In the genomic region with DNA sequence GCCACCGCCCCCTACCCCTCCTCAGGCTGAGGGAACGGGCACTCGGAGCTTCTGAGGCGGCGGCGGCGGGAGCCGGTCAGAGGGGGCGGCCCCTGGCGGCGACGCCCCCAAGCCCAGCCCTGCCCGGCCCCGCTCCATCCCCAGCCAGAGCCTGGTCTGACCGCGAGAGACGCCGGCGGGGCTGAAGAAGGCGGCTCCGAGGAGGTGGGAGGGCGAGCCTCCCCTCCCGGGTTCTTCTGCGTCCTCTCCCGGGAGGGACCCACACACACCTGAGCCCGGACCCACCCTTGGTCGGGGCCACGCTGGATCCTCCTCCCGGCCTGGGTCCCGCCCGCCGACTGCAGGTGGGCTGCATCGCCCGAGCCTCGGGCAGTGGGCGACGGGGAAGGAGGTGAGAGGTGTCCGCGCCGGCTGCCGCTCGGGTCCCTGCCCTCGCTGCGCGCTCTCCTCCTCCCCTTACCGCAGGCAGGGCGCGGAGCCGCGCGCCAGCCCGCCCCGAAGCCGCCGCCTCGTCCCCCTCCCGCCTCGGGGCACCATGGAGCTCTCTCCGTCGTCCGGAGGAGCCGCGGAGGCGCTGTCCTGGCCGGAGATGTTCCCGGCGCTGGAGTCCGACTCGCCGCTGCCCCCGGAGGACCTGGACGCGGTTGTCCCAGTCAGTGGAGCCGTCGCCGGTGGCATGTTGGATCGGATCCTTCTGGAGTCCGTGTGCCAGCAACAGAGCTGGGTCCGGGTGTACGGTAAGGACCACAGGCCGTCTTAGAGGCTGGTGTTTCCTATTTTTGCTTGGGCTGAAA, we compare ENCODE assay signal across 8 cellular contexts. TPM values are rescaled to one million over a fixed set of nuclear protein-coding genes. Genes with fewer than 3 reads are reported as not detected.
DNase-seq lines count a peak whose midpoint lies in the region; ATAC-seq, FAIRE-seq and TF ChIP-seq lines count a peak whose summit lies in the region.

A gene (plus strand): TSS at position 147 of the 794 bp plus-strand sequence. CDS start 389 bp downstream, at position 536.

- H3K56ac ChIP-seq in IMR-90 (ENCODE audit: extremely low read depth, insufficient read depth, low read length) = peak within 1 kb of the TSS; percentile 88

- H2AK9ac ChIP-seq in IMR-90 (replicated peaks; ENCODE audit: low read depth, low read length, poor library complexity) = peak within 1 kb of the TSS; percentile 95

- peak within 1 kb of the TSS; percentile 22 to 83; a peak in 3 of 4 replicates for H4K8ac ChIP-seq in IMR-90 (ENCODE audit: low read depth in 2 of 2, low read length in 2 of 2)

- peak within 1 kb of the TSS; percentile 74 for H3K4ac ChIP-seq in IMR-90 (ENCODE audit: low read depth, low read length)

- H3K27me3 ChIP-seq in IMR-90 (ENCODE audit: control insufficient read depth, insufficient read depth, low read length) (no peaks in the 10 kb centered on the region), endothelial cell of umbilical vein (ENCODE audit: control insufficient read depth in 2 of 2, insufficient read depth in 2 of 2, low read length in 2 of 2) (no peaks in the 10 kb centered on the region)

- peak within 1 kb of the TSS; percentile 97 for H3K4me2 ChIP-seq in IMR-90 (ENCODE audit: low read depth, low read length)
- H3K4me2 ChIP-seq in endothelial cell of umbilical vein (ENCODE audit: insufficient read depth, low read length) = peak within 1 kb of the TSS; percentile 99

- CTCF ChIA-PET in activated CD4-positive, alpha-beta T cell treated with anti-CD3 and anti-CD28 coated beads for 36 hours (lab: Charles Lee) = interaction anchor here (0.6 kb wide), 1 partner anchor 39 kb away, joined by 3 read pairs; no protein-coding TSS in a partner anchor
- CTCF ChIA-PET in IMR-90 (lab: Yijun Ruan, JAX) (interaction anchor here (0.6 to 2.6 kb wide), 4 partner anchors 8 to 85 kb away, joined by 3 to 10 read pairs (median 7); no protein-coding TSS in a partner anchor), endothelial cell of umbilical vein (lab: Charles Lee) (interaction anchor here (0.8 to 4.2 kb wide), 17 partner anchors 8 to 206 kb away, joined by 3 to 58 read pairs (median 6); no protein-coding TSS in a partner anchor)

- peak within 1 kb of the TSS; percentile 82 for H3K14ac ChIP-seq in IMR-90 (replicated peaks; ENCODE audit: low read depth, low read length)

- no peaks in the 10 kb centered on the region for H3K36me3 ChIP-seq in IMR-90 (ENCODE audit: control insufficient read depth, insufficient read depth, low read length)
- no peaks in the 10 kb centered on the region for H3K36me3 ChIP-seq in endothelial cell of umbilical vein (ENCODE audit: control insufficient read depth in 2 of 2, extremely low read depth in 1 of 2, insufficient read depth in 2 of 2, low read length in 2 of 2)

- peak within 1 kb of the TSS; percentile 70 for H3K27ac ChIP-seq in IMR-90 (ENCODE audit: insufficient read depth, low read length)
- H3K27ac ChIP-seq in endothelial cell of umbilical vein (ENCODE audit: insufficient read depth, low read depth, low read length) = peak within 1 kb of the TSS; percentile 68

- peak within 1 kb of the TSS; percentile 50; the same call in 1 of the 2 replicates for H2AK5ac ChIP-seq in IMR-90 (ENCODE audit: low read depth, low read length)

- H4K91ac ChIP-seq in IMR-90 (ENCODE audit: insufficient read depth, low read depth, low read length) = peak within 1 kb of the TSS; percentile 53

- peak within 1 kb of the TSS; percentile 73 for H2BK120ac ChIP-seq in IMR-90 (ENCODE audit: low read depth, low read length)

- intact Hi-C loops in activated CD4-positive, alpha-beta T cell treated with anti-CD3 and anti-CD28 coated beads for 36 hours (cut with DNase I, micrococcal nuclease) = no loop called here
- intact Hi-C loops in IMR-90 (cut with micrococcal nuclease) = loop anchor here (1.0 to 5.0 kb wide), 5 partner anchors 37 to 189 kb away; no protein-coding TSS in a partner anchor
- intact Hi-C loops in endothelial cell of umbilical vein (cut with micrococcal nuclease) = loop anchor here (1.0 to 5.0 kb wide), 8 partner anchors 33 to 188 kb away; no protein-coding TSS in a partner anchor

- TF ChIP-seq RAD21 in IMR-90 (IDR thresholded peaks at IDR 0.05; ENCODE audit: low read length) = peak; percentile 33; the same call in 1 of the 2 replicates

- H3K9me3 ChIP-seq in IMR-90 (ENCODE audit: control insufficient read depth, insufficient read depth, low read length) (no peaks in the 10 kb centered on the region), T-helper 17 cell (ENCODE audit: control insufficient read depth, low read length, poor library complexity, severe bottlenecking) (no peaks in the 10 kb centered on the region), endothelial cell of umbilical vein (replicated peaks; ENCODE audit: control insufficient read depth, insufficient read depth, low read length) (no peaks in the 10 kb centered on the region)

- H2BK15ac ChIP-seq in IMR-90 (ENCODE audit: low read depth, low read length) = peak within 1 kb of the TSS; percentile 0; the same call in 1 of the 3 replicates

- H3K9ac ChIP-seq in IMR-90 (ENCODE audit: low read depth, low read length) (peak within 1 kb of the TSS; percentile 72), endothelial cell of umbilical vein (replicated peaks; ENCODE audit: extremely low read depth, insufficient read depth, low read length) (peak within 1 kb of the TSS; percentile 71)

- H3K4me3 ChIP-seq in IMR-90 (ENCODE audit: insufficient read depth, low read depth, low read length) (peak within 1 kb of the TSS; percentile 77), endothelial cell of umbilical vein (replicated peaks in 1 of 3; ENCODE audit: insufficient read depth in 1 of 3, low read depth in 1 of 3, low read length in 3 of 3) (peak within 1 kb of the TSS; percentile 48 to 93 (median 88))

- H3K36me3 Mint-ChIP-seq in activated CD4-positive, alpha-beta T cell treated with anti-CD3 and anti-CD28 coated beads for 36 hours (ENCODE audit: low read depth) = peaks cover 4% of the 10 kb centered on the region
- H3K36me3 Mint-ChIP-seq in T-helper 17 cell (ENCODE audit: low read depth) = peaks cover 2% of the 10 kb centered on the region
- H3K36me3 Mint-ChIP-seq in memory B cell = no peaks in the 10 kb centered on the region

- H4K20me1 ChIP-seq in IMR-90 (ENCODE audit: insufficient read depth, low read length) (no peaks in the 10 kb centered on the region; the same call in 1 of the 2 replicates), endothelial cell of umbilical vein (replicated peaks; ENCODE audit: control insufficient read depth, extremely low read depth, insufficient read depth, low read length) (peaks cover 2% of the 10 kb centered on the region)

- H3K27ac Mint-ChIP-seq in activated CD4-positive, alpha-beta T cell treated with anti-CD3 and anti-CD28 coated beads for 36 hours = no peak within 1 kb of the TSS
- H3K27ac Mint-ChIP-seq in T-helper 17 cell = no peak within 1 kb of the TSS
- H3K27ac Mint-ChIP-seq in memory B cell = no peak within 1 kb of the TSS

- 0 out of 2 replicates have a peak within 1 kb of the TSS, but pooled peaks have one; percentile 9 for H2BK20ac ChIP-seq in IMR-90 (ENCODE audit: low read depth, low read length)

- dilution Hi-C loops in IMR-90 (cut with HindIII; ENCODE audit: low sequenced_read_pairs, unreplicated experiment) (no loop called here), endothelial cell of umbilical vein (cut with MboI; ENCODE audit: extremely low pct_ligation_motif_present, low sequenced_read_pairs) (no loop called here)

- peak; percentile 14; the same call in 1 of the 2 replicates for TF ChIP-seq POLR2A in IMR-90 (IDR thresholded peaks at IDR 0.05; ENCODE audit: low read depth, low read length)
- TF ChIP-seq POLR2A in endothelial cell of umbilical vein (IDR thresholded peaks at IDR 0.05; ENCODE audit: low read depth, low read length) = no peak

- H3K9me1 ChIP-seq in IMR-90 (ENCODE audit: insufficient read depth, low read length) (no peaks in the 10 kb centered on the region; the same call in 1 of the 2 replicates), endothelial cell of umbilical vein (replicated peaks; ENCODE audit: control insufficient read depth, extremely low read depth, insufficient read depth, low read length) (no peaks in the 10 kb centered on the region)

- peaks cover 60% of the 10 kb centered on the region for H3K27me3 Mint-ChIP-seq in activated CD4-positive, alpha-beta T cell treated with anti-CD3 and anti-CD28 coated beads for 36 hours
- H3K27me3 Mint-ChIP-seq in T-helper 17 cell = peaks cover 48% of the 10 kb centered on the region
- peaks cover 21% of the 10 kb centered on the region for H3K27me3 Mint-ChIP-seq in memory B cell

- H3K4me3 Mint-ChIP-seq in activated CD4-positive, alpha-beta T cell treated with anti-CD3 and anti-CD28 coated beads for 36 hours = peak within 1 kb of the TSS; percentile 60
- H3K4me3 Mint-ChIP-seq in T-helper 17 cell = peak within 1 kb of the TSS; percentile 75
- H3K4me3 Mint-ChIP-seq in memory B cell = peak within 1 kb of the TSS; percentile 86

- FAIRE-seq in endothelial cell of umbilical vein (lab: Jason Lieb, UNC) = peak; percentile 67

- H2BK5ac ChIP-seq in IMR-90 (ENCODE audit: low read depth, low read length, poor library complexity, severe bottlenecking) = peak within 1 kb of the TSS; percentile 89

- H2AFZ ChIP-seq in IMR-90 (replicated peaks; ENCODE audit: low read length, poor library complexity) (peak within 1 kb of the TSS; percentile 96), endothelial cell of umbilical vein (ENCODE audit: low read depth, low read length) (peak within 1 kb of the TSS; percentile 77)

- peak; percentile 57 for ATAC-seq in activated CD4-positive, alpha-beta T cell treated with anti-CD3 and anti-CD28 coated beads for 36 hours
- ATAC-seq in GM21737 (IDR thresholded peaks at IDR 0.05; ENCODE audit: unreplicated experiment) (peak; percentile 45), IMR-90 (ENCODE audit: low read depth) (peak; percentile 76), T-helper 17 cell (peak; percentile 35), memory B cell (ENCODE audit: low read depth) (peak; percentile 53)

- BruUV-seq in IMR-90 (replicated peaks; lab: Mats Ljungman, UMichigan) (no TSS peak), endothelial cell of umbilical vein (replicated peaks; lab: Mats Ljungman, UMichigan) (no TSS peak)

- peaks cover 4% of the 10 kb centered on the region for H3K9me3 Mint-ChIP-seq in activated CD4-positive, alpha-beta T cell treated with anti-CD3 and anti-CD28 coated beads for 36 hours (ENCODE audit: low read depth)
- H3K9me3 Mint-ChIP-seq in memory B cell = no peaks in the 10 kb centered on the region

- H3K23ac ChIP-seq in IMR-90 (ENCODE audit: low read depth, low read length) = peak within 1 kb of the TSS; percentile 82

- WGBS in IMR-90 (ENCODE audit: extremely low coverage in 2 of 2, insufficient read length in 1 of 2), 2 experiments = 0% methylated on average over 30 of the region's 81 CpGs; no CpG with 5 or more reads in 1 of the 2 experiments

- H3K18ac ChIP-seq in IMR-90 (ENCODE audit: low read depth, low read length) = peak within 1 kb of the TSS; percentile 28

- peak within 1 kb of the TSS; percentile 23; the same call in 1 of the 2 replicates for H4K5ac ChIP-seq in IMR-90 (ENCODE audit: low read depth, low read length)

- H3K79me1 ChIP-seq in IMR-90 (ENCODE audit: low read depth in 1 of 2, low read length in 2 of 2) = peaks cover 10 to 34% of the 10 kb centered on the region in 2 experiments

- TF ChIP-seq CTCF in IMR-90 (conservative IDR thresholded peaks at IDR 0.05; ENCODE audit: low read depth, low read length) (peak; percentile 34), endothelial cell of umbilical vein (IDR thresholded peaks at IDR 0.05; ENCODE audit: extremely low read depth in 1 of 2, insufficient read depth in 1 of 2, low read depth in 1 of 2, low read length in 2 of 2) (peak; percentile 1 to 13)

- in situ Hi-C loops in IMR-90 (cut with MboI; ENCODE audit: low sequenced_read_pairs) = no loop called here

- DNase-seq in activated CD4-positive, alpha-beta T cell treated with anti-CD3 and anti-CD28 coated beads for 36 hours = peak; percentile 16
- no peak for DNase-seq in activated CD4-positive, alpha-beta T cell treated with anti-CD3 and anti-CD28 coated beads, Interleukin-2, amount 50 U/mL, for 1 hour
- DNase-seq in IMR-90 = peak; percentile 46
- DNase-seq in T-helper 17 cell = no peak
- peak; percentile 70 for DNase-seq in endothelial cell of umbilical vein (ENCODE audit: low read depth, low spot score)
- DNase-seq in memory B cell (ENCODE audit: low spot score in 2 of 2) = peak; percentile 8 to 25
- DNase-seq in superior temporal gyrus (ENCODE audit: extremely low spot score) = peak; percentile 49

- peaks cover 39% of the 10 kb centered on the region for H3K79me2 ChIP-seq in endothelial cell of umbilical vein (ENCODE audit: control insufficient read depth, insufficient read depth, low read length)

- H3K4me1 Mint-ChIP-seq in activated CD4-positive, alpha-beta T cell treated with anti-CD3 and anti-CD28 coated beads for 36 hours = peaks cover 10% of the 10 kb centered on the region
- H3K4me1 Mint-ChIP-seq in T-helper 17 cell = peaks cover 2% of the 10 kb centered on the region
- H3K4me1 Mint-ChIP-seq in memory B cell = peaks cover 13% of the 10 kb centered on the region

- H3K4me1 ChIP-seq in IMR-90 (ENCODE audit: control insufficient read depth, insufficient read depth, low read length) (peaks cover 9% of the 10 kb centered on the region; the same call in 1 of the 2 replicates), endothelial cell of umbilical vein (ENCODE audit: control insufficient read depth, extremely low read depth, insufficient read depth, low read length) (peaks cover 25% of the 10 kb centered on the region)

- POLR2A ChIA-PET in activated CD4-positive, alpha-beta T cell treated with anti-CD3 and anti-CD28 coated beads for 36 hours (lab: Charles Lee) = no interaction called here
- POLR2A ChIA-PET in IMR-90 (lab: Charles Lee; ENCODE audit: unreplicated experiment) (interaction anchor here (0.6 kb wide), 2 partner anchors 30 to 145 kb away, joined by 3 to 5 read pairs; no protein-coding TSS in a partner anchor), endothelial cell of umbilical vein (lab: Charles Lee) (interaction anchor here (0.6 to 1.5 kb wide), 3 partner anchors 8 to 161 kb away, joined by 4 to 6 read pairs (median 5); no protein-coding TSS in a partner anchor)

RNA-seq across cellular contexts. Expression of the gene that starts here (rescaled TPM):
- total RNA-seq in activated CD4-positive, alpha-beta T cell treated with anti-CD3 and anti-CD28 coated beads for 36 hours = not detected
- total RNA-seq in IMR-90 (2012; rRNA removed) = 19.2 and 20.6 TPM in 2 replicates
- 12.9 and 13.1 TPM in 2 replicates for polyA plus RNA-seq in IMR-90 (2012; rRNA removed)
- 5.1 TPM in 2 replicates for polyA plus RNA-seq in IMR-90 (2012; cell fraction: cytosol; rRNA removed)
- 26.8 and 71.5 TPM in 2 replicates for polyA plus RNA-seq in IMR-90 (2012; cell fraction: nucleus; rRNA removed; ENCODE audit: low replicate concordance)
- total RNA-seq in T-helper 17 cell = under 1 TPM; 0.07 to 0.29 TPM
- total RNA-seq in endothelial cell of umbilical vein = 15.5 and 19.6 TPM in 2 replicates
- 9.9 and 12.5 TPM in 2 replicates for polyA plus RNA-seq in endothelial cell of umbilical vein
- polyA plus RNA-seq in endothelial cell of umbilical vein (2011; cell fraction: cytosol; rRNA removed) = 6.5 and 6.8 TPM in 2 replicates
- 60.0 and 62.3 TPM in 2 replicates for polyA plus RNA-seq in endothelial cell of umbilical vein (2011; cell fraction: nucleus; rRNA removed)
- polyA plus RNA-seq in endothelial cell of umbilical vein (2012) = 8.3 and 11.0 TPM in 2 replicates
- polyA minus RNA-seq in endothelial cell of umbilical vein = 38.0 and 43.9 TPM in 2 replicates
- polyA minus RNA-seq in endothelial cell of umbilical vein (2011; cell fraction: cytosol; rRNA and poly(A)+ RNA removed) = 13.8 TPM
- 86.8 and 100 TPM in 2 replicates for polyA minus RNA-seq in endothelial cell of umbilical vein (2011; cell fraction: nucleus; rRNA and poly(A)+ RNA removed)

Comparison
In these comparisons a context has a peak if more than half of its experiments do, and no peak if none do; other contexts are left out.
1. RNA of the gene that starts here (total RNA-seq): 19.2 to 20.6 TPM in IMR-90 and 15.5 to 19.6 TPM in endothelial cell of umbilical vein; 0.07 to 0.29 TPM in T-helper 17 cell and not detected in activated CD4-positive, alpha-beta T cell treated with anti-CD3 and anti-CD28 coated beads for 36 hours; every median in the first group is over 10 times any median in the second.
2. Peak in DNase-seq and ATAC-seq in activated CD4-positive, alpha-beta T cell treated with anti-CD3 and anti-CD28 coated beads for 36 hours; RNA of the gene not detected or under 1 TPM.
3. Peak in ATAC-seq in T-helper 17 cell; RNA of the gene not detected or under 1 TPM.
4. DNase-seq: peak in IMR-90 (single experiment), endothelial cell of umbilical vein (single experiment), memory B cell (2 of 2) and superior temporal gyrus (single experiment); none in activated CD4-positive, alpha-beta T cell treated with anti-CD3 and anti-CD28 coated beads, Interleukin-2, amount 50 U/mL, for 1 hour (single experiment) and T-helper 17 cell (0 of 3).
5. intact Hi-C loops: an anchor here in IMR-90 (1.0 to 5.0 kb wide) and endothelial cell of umbilical vein (1.0 to 5.0 kb wide); none called in activated CD4-positive, alpha-beta T cell treated with anti-CD3 and anti-CD28 coated beads for 36 hours.
6. Peak in every context shown above with its lines, with median percentiles within 50 percentile points of each other: ATAC-seq and H3K4me3 Mint-ChIP-seq.